In genomic region chr3:37453393-37454391, GRCh38 we compare ENCODE assay signal across 8 cellular contexts. TPM values are rescaled to one million over a fixed set of nuclear protein-coding genes. Genes with fewer than 3 reads are reported as not detected.
A peak's percentile ranks its signal among the peaks of the same experiment; 100 is the strongest.
DNase-seq lines count a peak whose midpoint lies in the region; ATAC-seq, FAIRE-seq and TF ChIP-seq lines count a peak whose summit lies in the region.

No MANE protein-coding gene starts in this region.

- H3K4me1 ChIP-seq in body of pancreas (peaks cover 15% of the 10 kb centered on the region), stomach smooth muscle (ENCODE audit: control insufficient read depth, insufficient read depth, low read length) (peaks cover 61% of the 10 kb centered on the region)

- FAIRE-seq in H54 (lab: Jason Lieb, UNC), result no peak

- TF ChIP-seq CTCF in body of pancreas (IDR thresholded peaks at IDR 0.05), result peak in 4 of 7 experiments; percentile 18 to 37 (median 28)

- H3K27ac ChIP-seq in body of pancreas, result no peak overlapping the region
- peak overlapping the region; percentile 79 for H3K27ac ChIP-seq in stomach smooth muscle (ENCODE audit: low read length)

- DNase-seq in HuH-7 (ENCODE audit: low spot score) (peak; percentile 64), body of pancreas (peak; percentile 25 to 64 (median 44)), left kidney (ENCODE audit: low read depth, low spot score) (peak; percentile 78), H54 (ENCODE audit: insufficient read length, low spot score) (no peak), A172 (ENCODE audit: low spot score) (no peak), NCI-H2196 treated with DMSO at 0.1 percent for 48 hours (lab: John Stamatoyannopoulos, UW; ENCODE audit: unreplicated experiment) (no peak), erythroblast (lab: John Stamatoyannopoulos, UW) (no peak)

- no peaks in the 10 kb centered on the region for H3K9me3 ChIP-seq in body of pancreas
- no peaks in the 10 kb centered on the region for H3K9me3 ChIP-seq in stomach smooth muscle (ENCODE audit: control insufficient read depth in 2 of 2, low read length in 2 of 2)

- H3K36me3 ChIP-seq in body of pancreas (replicated peaks in 1 of 2; ENCODE audit: insufficient read depth in 1 of 2, low read depth in 2 of 2), result no peaks in the 10 kb centered on the region
- no peaks in the 10 kb centered on the region for H3K36me3 ChIP-seq in stomach smooth muscle (ENCODE audit: control insufficient read depth in 2 of 2, insufficient read depth in 2 of 2, low read length in 2 of 2)

- peak overlapping the region; percentile 64 to 74 for H3K9ac ChIP-seq in stomach smooth muscle (ENCODE audit: low read length in 2 of 2)

- H3K27me3 ChIP-seq in body of pancreas (peaks cover 0 to 20% of the 10 kb centered on the region in 2 donors), stomach smooth muscle (ENCODE audit: control insufficient read depth in 1 of 2, insufficient read depth in 2 of 2, low read length in 2 of 2) (no peaks in the 10 kb centered on the region)

- TF ChIP-seq POLR2A in body of pancreas (IDR thresholded peaks at IDR 0.05), result no peak
- no peak for TF ChIP-seq POLR2A in H54 (IDR thresholded peaks at IDR 0.05; ENCODE audit: low read depth, low read length)
- TF ChIP-seq POLR2A in erythroblast (IDR thresholded peaks at IDR 0.05; ENCODE audit: low read length), result no peak

- 42 to 45% methylated on average over 18 of the region's 18 CpGs for WGBS in body of pancreas, 2 donors

- intact Hi-C loops in body of pancreas (cut with DNase I), result no loop called here

- H3K4me3 ChIP-seq in body of pancreas (no peak overlapping the region), stomach smooth muscle (ENCODE audit: low read length in 2 of 2) (peak overlapping the region; percentile 71 to 82)

- no peak for ATAC-seq in body of pancreas

RNA-seq across cellular contexts. Expression of gene ITGA9, which starts 1.8 kb away (rescaled TPM):
- 1 to 10 TPM; 3.4 to 5.6 TPM for total RNA-seq in body of pancreas
- total RNA-seq in A172 (2014; rRNA removed; shearing (Covaris generic)), result not detected in 2 replicates

Comparison
In these comparisons a context has a peak if more than half of its experiments do, and no peak if none do; other contexts are left out.
1. DNase-seq: peak in HuH-7 (single experiment), body of pancreas (4 of 4) and left kidney (single experiment); none in H54 (single experiment), A172 (single experiment), NCI-H2196 treated with DMSO at 0.1 percent for 48 hours (single experiment) and erythroblast (0 of 2).
2. H3K4me3 ChIP-seq: peak in stomach smooth muscle (2 of 2); none in body of pancreas (0 of 2).